Comparison of ENCODE assay signal across 11 cellular contexts in the genomic region with DNA sequence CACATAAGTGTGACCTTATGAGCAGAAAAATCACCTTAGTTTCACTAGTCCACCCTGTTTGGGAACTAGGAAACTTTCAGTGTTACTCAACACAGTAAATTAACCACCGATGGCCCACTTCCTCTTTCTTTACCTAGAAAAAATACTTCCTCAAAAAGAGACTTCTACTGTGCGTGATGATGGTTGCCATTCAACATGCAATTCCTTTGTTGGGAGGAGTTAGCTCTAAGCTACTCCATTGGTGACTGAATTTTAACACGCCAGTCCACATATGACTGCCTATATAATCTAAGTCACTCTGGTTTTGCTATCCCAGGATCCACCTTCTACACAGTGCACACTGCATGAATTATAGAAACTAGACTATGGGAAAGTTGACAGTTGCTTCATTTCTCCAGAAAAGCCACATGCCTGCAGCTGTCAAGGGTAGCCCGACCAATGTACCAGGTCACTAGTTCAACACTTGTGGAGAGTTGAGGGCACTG. TPM values are rescaled to one million over a fixed set of nuclear protein-coding genes. Genes with fewer than 3 reads are reported as not detected.
DNase-seq lines count a peak whose midpoint lies in the region; ATAC-seq, FAIRE-seq and TF ChIP-seq lines count a peak whose summit lies in the region.
"Had no signal": no experiment of that assay in that cellular context is flagged by ENCODE, and none has a peak within 500 bp of the region (broad histone marks: within the 10 kb centered on the region; RNA-seq: fewer than 3 reads in every experiment).

No MANE protein-coding gene starts in this region.

- H3K27ac ChIP-seq in naive thymus-derived CD4-positive, alpha-beta T cell (ENCODE audit: low read depth, low read length): no peak overlapping the region
- H3K27ac ChIP-seq in small intestine (ENCODE audit: low read depth in 1 of 2, low read length in 1 of 2) (no peak overlapping the region), testis (no peak overlapping the region)

- no peaks in the 10 kb centered on the region for H3K27me3 ChIP-seq in naive thymus-derived CD4-positive, alpha-beta T cell (ENCODE audit: control insufficient read depth in 2 of 2, insufficient read depth in 2 of 2, low read length in 2 of 2)
- H3K27me3 ChIP-seq in small intestine (ENCODE audit: control insufficient read depth in 2 of 2, insufficient read depth in 2 of 2, low read length in 2 of 2) (no peaks in the 10 kb centered on the region), testis (no peaks in the 10 kb centered on the region)

- H3K4me1 ChIP-seq in naive thymus-derived CD4-positive, alpha-beta T cell (ENCODE audit: control insufficient read depth in 2 of 2, insufficient read depth in 2 of 2, low read length in 2 of 2): no peaks in the 10 kb centered on the region
- peaks cover 0 to 3% of the 10 kb centered on the region in 2 donors for H3K4me1 ChIP-seq in small intestine (ENCODE audit: control insufficient read depth in 2 of 2, insufficient read depth in 1 of 2, low read depth in 1 of 2, low read length in 1 of 2)
- no peaks in the 10 kb centered on the region for H3K4me1 ChIP-seq in testis

- POLR2A ChIA-PET in naive thymus-derived CD4-positive, alpha-beta T cell (lab: Charles Lee): no interaction called here

- no peak overlapping the region for H3K4me3 Mint-ChIP-seq in naive thymus-derived CD4-positive, alpha-beta T cell

- peaks cover 0 to 2% (median 0%) of the 10 kb centered on the region in 7 donors for H3K4me1 Mint-ChIP-seq in naive thymus-derived CD4-positive, alpha-beta T cell

- ATAC-seq in GM18907 (IDR thresholded peaks at IDR 0.05; ENCODE audit: unreplicated experiment): peak; percentile 99
- peak; percentile 95 for ATAC-seq in HG02623 (IDR thresholded peaks at IDR 0.05; ENCODE audit: unreplicated experiment)
- peak; percentile 94 for ATAC-seq in HG03565 (IDR thresholded peaks at IDR 0.05; ENCODE audit: unreplicated experiment)
- ATAC-seq in naive thymus-derived CD4-positive, alpha-beta T cell: peak; percentile 72

- FAIRE-seq in frontal cortex (lab: Jason Lieb, UNC): no peak
- FAIRE-seq in small intestine (lab: Jason Lieb, UNC): no peak

- peaks cover 0 to 5% (median 0%) of the 10 kb centered on the region in 5 donors for H3K27me3 Mint-ChIP-seq in naive thymus-derived CD4-positive, alpha-beta T cell

- CTCF ChIA-PET in naive thymus-derived CD4-positive, alpha-beta T cell (lab: Charles Lee): no interaction called here

- DNase-seq in naive thymus-derived CD4-positive, alpha-beta T cell: no peak
- DNase-seq in activated T-cell treated with anti-CD3 and anti-CD28 coated beads for 4 hours (no peak), frontal cortex (ENCODE audit: low spot score in 2 of 2) (no peak), small intestine (no peak), testis (no peak)
- DNase-seq: EL, islet precursor cell, SHP77 had no signal

- H3K36me3 Mint-ChIP-seq in naive thymus-derived CD4-positive, alpha-beta T cell: peaks cover 0 to 3% (median 0%) of the 10 kb centered on the region in 5 donors

- WGBS in small intestine, 3 donors: 54 to 64% (median 63%) methylated on average over 4 of the region's 4 CpGs
- WGBS in testis, 2 donors: 85 to 87% methylated on average over 4 of the region's 4 CpGs

- no peaks in the 10 kb centered on the region for H3K9me3 ChIP-seq in naive thymus-derived CD4-positive, alpha-beta T cell (ENCODE audit: control insufficient read depth in 2 of 3, low read length in 3 of 3)
- no peaks in the 10 kb centered on the region for H3K9me3 ChIP-seq in small intestine (ENCODE audit: control insufficient read depth, low read depth)
- H3K9me3 ChIP-seq in testis: no peaks in the 10 kb centered on the region

- no peak for TF ChIP-seq POLR2A in testis (IDR thresholded peaks at IDR 0.05)

- H3K4me3 ChIP-seq in naive thymus-derived CD4-positive, alpha-beta T cell (ENCODE audit: low read length): no peak overlapping the region
- H3K4me3 ChIP-seq in small intestine (ENCODE audit: low read depth in 1 of 2, low read length in 2 of 2) (no peak overlapping the region), testis (no peak overlapping the region)

- no peak for TF ChIP-seq CTCF in testis (IDR thresholded peaks at IDR 0.05)

- no peaks in the 10 kb centered on the region for H3K36me3 ChIP-seq in naive thymus-derived CD4-positive, alpha-beta T cell (ENCODE audit: control insufficient read depth in 2 of 3, insufficient read depth in 3 of 3, low read length in 3 of 3)
- H3K36me3 ChIP-seq in small intestine (ENCODE audit: control insufficient read depth in 2 of 2, insufficient read depth in 2 of 2, low read length in 2 of 2): no peaks in the 10 kb centered on the region
- H3K36me3 ChIP-seq in testis (ENCODE audit: low read depth, missing control alignments): no peaks in the 10 kb centered on the region

- H3K27ac Mint-ChIP-seq in naive thymus-derived CD4-positive, alpha-beta T cell: no peak overlapping the region

- intact Hi-C loops in naive thymus-derived CD4-positive, alpha-beta T cell (cut with micrococcal nuclease): no loop called here
- intact Hi-C loops in testis (cut with DNase I; ENCODE audit: low total_unique reads): no loop called here

- peaks cover 0 to 17% (median 4%) of the 10 kb centered on the region in 11 donors for H3K9me3 Mint-ChIP-seq in naive thymus-derived CD4-positive, alpha-beta T cell

RNA-seq across cellular contexts. Expression of a gene that starts 47.8 kb away (rescaled TPM):
- not detected for total RNA-seq in naive thymus-derived CD4-positive, alpha-beta T cell
- not detected for polyA plus RNA-seq in naive thymus-derived CD4-positive, alpha-beta T cell
- total RNA-seq in frontal cortex (not detected), testis (10 to 100 TPM; 22.3 to 69.7 TPM)
- polyA plus RNA-seq in small intestine (10 to 100 TPM in 1 of 3 donors, 1 to 10 TPM in 1, under 1 TPM in 1; 0.89 to 11.9 (median 3.2) TPM), testis (ENCODE audit: insufficient read depth, low read depth, low replicate concordance) (60.7 TPM)

Comparison
In these comparisons a context has a peak if more than half of its experiments do, and no peak if none do; other contexts are left out.
1. RNA of a gene that starts 47.8 kb away (total RNA-seq): 22.3 to 69.7 TPM in testis; not detected in naive thymus-derived CD4-positive, alpha-beta T cell and not detected in frontal cortex (single experiment); every median in the first group is over 10 times any median in the second.
2. Peak in every context shown above with its lines, with median percentiles within 50 percentile points of each other: ATAC-seq.